ENCODE assay signal across 13 cellular contexts in the genomic region with DNA sequence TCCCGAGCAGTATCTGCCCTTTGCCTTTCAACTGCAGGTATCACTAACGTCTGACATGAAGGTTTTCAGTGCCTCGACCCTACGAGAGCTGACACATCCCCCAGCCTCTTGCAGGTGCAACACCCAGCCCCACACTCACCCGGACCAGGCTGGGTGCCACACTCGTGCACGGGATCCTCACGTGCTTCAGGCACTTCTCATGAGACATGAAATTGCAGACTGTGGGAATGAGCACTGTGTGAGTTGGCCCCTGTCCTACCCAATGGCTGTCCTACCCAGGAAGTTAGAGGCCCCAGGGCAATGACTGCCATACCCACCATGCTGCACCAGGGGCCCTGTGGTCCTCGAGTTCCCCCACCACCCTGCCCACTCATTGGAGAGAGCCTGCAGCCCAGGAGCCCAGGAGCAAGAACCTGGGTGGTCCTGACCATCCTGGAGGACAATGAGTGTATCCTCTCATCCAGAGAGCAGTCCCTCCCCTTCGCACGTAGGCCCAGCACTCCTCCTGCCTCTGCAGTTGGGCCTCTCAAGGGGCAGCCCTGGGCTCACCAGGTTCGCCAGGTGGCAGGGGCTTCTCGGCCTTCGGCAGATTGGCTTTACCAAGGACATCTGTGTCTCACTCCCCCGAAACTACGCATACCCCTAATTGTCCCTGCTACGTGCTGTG. TPM values are rescaled to one million over a fixed set of nuclear protein-coding genes. Genes with fewer than 3 reads are reported as not detected.
DNase-seq lines count a peak whose midpoint lies in the region; ATAC-seq and TF ChIP-seq lines count a peak whose summit lies in the region.
"Had no signal": no experiment of that assay in that cellular context is flagged by ENCODE, and none has a peak within 500 bp of the region (broad histone marks: within the 10 kb centered on the region; RNA-seq: fewer than 3 reads in every experiment).

No MANE protein-coding gene starts in this region.

- intact Hi-C loops in mucosa of descending colon (cut with DNase I, micrococcal nuclease) = no loop called here

- H3K9me3 ChIP-seq in mucosa of descending colon = no peaks in the 10 kb centered on the region

- no peaks in the 10 kb centered on the region for H3K27me3 Mint-ChIP-seq in stimulated activated naive CD8-positive, alpha-beta T cell treated with anti-CD3 and anti-CD28 coated beads, Interleukin-15, Interleukin-2, amounts not matched to agents 100 ng/mL and 50 ng/mL, for 24 hours
- H3K27me3 Mint-ChIP-seq in activated naive CD8-positive, alpha-beta T cell treated with anti-CD3 and anti-CD28 coated beads, Interleukin-2, amount 10 ng/mL, durations not matched to agents 7 days and 5 days = no peaks in the 10 kb centered on the region
- H3K27me3 Mint-ChIP-seq in type B pancreatic cell = no peaks in the 10 kb centered on the region

- TF ChIP-seq CTCF in mucosa of descending colon (IDR thresholded peaks at IDR 0.05) = no peak
- TF ChIP-seq CTCF in type B pancreatic cell (conservative IDR thresholded peaks at IDR 0.05) = no peak

- peak overlapping the region; percentile 28 for H3K4me3 Mint-ChIP-seq in stimulated activated naive CD8-positive, alpha-beta T cell treated with anti-CD3 and anti-CD28 coated beads, Interleukin-15, Interleukin-2, amounts not matched to agents 100 ng/mL and 50 ng/mL, for 24 hours
- H3K4me3 Mint-ChIP-seq in activated naive CD8-positive, alpha-beta T cell treated with anti-CD3 and anti-CD28 coated beads, Interleukin-2, amount 10 ng/mL, durations not matched to agents 7 days and 5 days = peak overlapping the region; percentile 22
- H3K4me3 Mint-ChIP-seq in type B pancreatic cell = peak overlapping the region; percentile 45

- no peaks in the 10 kb centered on the region for H3K36me3 ChIP-seq in mucosa of descending colon (ENCODE audit: low read depth)

- no peak overlapping the region for H3K27ac Mint-ChIP-seq in stimulated activated naive CD8-positive, alpha-beta T cell treated with anti-CD3 and anti-CD28 coated beads, Interleukin-15, Interleukin-2, amounts not matched to agents 100 ng/mL and 50 ng/mL, for 24 hours
- no peak overlapping the region for H3K27ac Mint-ChIP-seq in activated naive CD8-positive, alpha-beta T cell treated with anti-CD3 and anti-CD28 coated beads, Interleukin-2, amount 10 ng/mL, durations not matched to agents 7 days and 5 days
- H3K27ac Mint-ChIP-seq in type B pancreatic cell = no peak overlapping the region

- no peak for DNase-seq in stimulated activated naive CD8-positive, alpha-beta T cell treated with anti-CD3 and anti-CD28 coated beads, Interleukin-15, Interleukin-2, amounts not matched to agents 100 U/mL and 50 U/mL, for 24 hours
- no peak for DNase-seq in activated naive CD8-positive, alpha-beta T cell treated with anti-CD3 and anti-CD28 coated beads, Interleukin-2, amount 10 ng/mL, durations not matched to agents 7 days and 5 days
- DNase-seq in mucosa of descending colon = peak in 2 of 3 donors; percentile 49 to 56
- no peak for DNase-seq in type B pancreatic cell (ENCODE audit: extremely low spot score, unreplicated experiment)
- DNase-seq in NK-92 treated with Interleukin-12 subunit alpha and Interleukin-12 subunit beta, amount 100 ng/mL, for 24 hours (lab: John Stamatoyannopoulos, UW) = no peak
- DNase-seq in stimulated activated CD4-positive, alpha-beta T cell treated with anti-CD3 and anti-CD28 coated beads, Interleukin-4, amount 100 ng/mL, for 1 hour = no peak
- DNase-seq: activated effector memory CD4-positive, alpha-beta T cell treated with Interleukin-2 at 50 U/mL for 16 hours; effector memory CD4-positive, alpha-beta T cell; IMR-90; nucleus accumbens; stimulated activated naive CD4-positive, alpha-beta T cell treated with Interleukin-2 at 50 U/mL for 16 hours had no signal

- H3K4me1 Mint-ChIP-seq in stimulated activated naive CD8-positive, alpha-beta T cell treated with anti-CD3 and anti-CD28 coated beads, Interleukin-15, Interleukin-2, amounts not matched to agents 100 ng/mL and 50 ng/mL, for 24 hours (ENCODE audit: low read depth) = peaks cover 11% of the 10 kb centered on the region
- peaks cover 7% of the 10 kb centered on the region for H3K4me1 Mint-ChIP-seq in activated naive CD8-positive, alpha-beta T cell treated with anti-CD3 and anti-CD28 coated beads, Interleukin-2, amount 10 ng/mL, durations not matched to agents 7 days and 5 days
- no peaks in the 10 kb centered on the region for H3K4me1 Mint-ChIP-seq in type B pancreatic cell (ENCODE audit: unreplicated experiment)

- no peak for ATAC-seq in stimulated activated naive CD8-positive, alpha-beta T cell treated with anti-CD3 and anti-CD28 coated beads, Interleukin-15, Interleukin-2, amounts not matched to agents 100 U/mL and 50 U/mL, for 24 hours
- ATAC-seq in activated naive CD8-positive, alpha-beta T cell treated with anti-CD3 and anti-CD28 coated beads, Interleukin-2, amount 10 ng/mL, durations not matched to agents 7 days and 5 days (ENCODE audit: low read depth) = no peak
- peak; percentile 20 for ATAC-seq in mucosa of descending colon
- no peak for ATAC-seq in HG02798 (IDR thresholded peaks at IDR 0.05; ENCODE audit: poor library complexity, unreplicated experiment)

- H3K9me3 Mint-ChIP-seq in stimulated activated naive CD8-positive, alpha-beta T cell treated with anti-CD3 and anti-CD28 coated beads, Interleukin-15, Interleukin-2, amounts not matched to agents 100 ng/mL and 50 ng/mL, for 24 hours = no peaks in the 10 kb centered on the region
- H3K9me3 Mint-ChIP-seq in activated naive CD8-positive, alpha-beta T cell treated with anti-CD3 and anti-CD28 coated beads, Interleukin-2, amount 10 ng/mL, durations not matched to agents 7 days and 5 days = no peaks in the 10 kb centered on the region
- no peaks in the 10 kb centered on the region for H3K9me3 Mint-ChIP-seq in type B pancreatic cell

- peaks cover 31% of the 10 kb centered on the region for H3K4me1 ChIP-seq in mucosa of descending colon (ENCODE audit: low read depth)

- POLR2A ChIA-PET in activated naive CD8-positive, alpha-beta T cell treated with anti-CD3 and anti-CD28 coated beads, Interleukin-2, amount 10 ng/mL, durations not matched to agents 7 days and 5 days (lab: Charles Lee) = interaction anchor here (1.0 kb wide), 1 partner anchor 41 kb away, joined by 3 read pairs; no protein-coding TSS in a partner anchor

- H3K4me3 ChIP-seq in mucosa of descending colon = no peak overlapping the region

- H3K36me3 Mint-ChIP-seq in stimulated activated naive CD8-positive, alpha-beta T cell treated with anti-CD3 and anti-CD28 coated beads, Interleukin-15, Interleukin-2, amounts not matched to agents 100 ng/mL and 50 ng/mL, for 24 hours (ENCODE audit: low read depth) = no peaks in the 10 kb centered on the region
- H3K36me3 Mint-ChIP-seq in activated naive CD8-positive, alpha-beta T cell treated with anti-CD3 and anti-CD28 coated beads, Interleukin-2, amount 10 ng/mL, durations not matched to agents 7 days and 5 days = peaks cover under 1% of the 10 kb centered on the region
- H3K36me3 Mint-ChIP-seq in type B pancreatic cell = no peaks in the 10 kb centered on the region

RNA-seq across cellular contexts. Expression of a gene that starts 2.4 kb away (rescaled TPM):
- 10 to 100 TPM; 31.3 to 32.4 TPM for total RNA-seq in activated naive CD8-positive, alpha-beta T cell treated with anti-CD3 and anti-CD28 coated beads, Interleukin-2, amount 10 ng/mL, durations not matched to agents 7 days and 5 days
- total RNA-seq in mucosa of descending colon (10 to 100 TPM; 31.8 to 56.1 (median 41.7) TPM), type B pancreatic cell (ENCODE audit: low replicate concordance) (17.0 and 21.2 TPM in 2 replicates)

RNA-seq across cellular contexts. Expression of a gene that starts 15.9 kb away (rescaled TPM):
- 10 to 100 TPM; 37.5 to 38.7 TPM for total RNA-seq in activated naive CD8-positive, alpha-beta T cell treated with anti-CD3 and anti-CD28 coated beads, Interleukin-2, amount 10 ng/mL, durations not matched to agents 7 days and 5 days
- total RNA-seq in mucosa of descending colon (10 to 100 TPM; 29.7 to 45.7 (median 33.4) TPM), type B pancreatic cell (ENCODE audit: low replicate concordance) (20.7 and 37.2 TPM in 2 replicates)

RNA-seq across cellular contexts. Expression of a gene that starts 22.2 kb away (rescaled TPM):
- total RNA-seq in activated naive CD8-positive, alpha-beta T cell treated with anti-CD3 and anti-CD28 coated beads, Interleukin-2, amount 10 ng/mL, durations not matched to agents 7 days and 5 days = under 1 TPM; 0.25 to 0.65 TPM
- total RNA-seq in mucosa of descending colon = 1 to 10 TPM in 2 of 3 donors, under 1 TPM in 1; 0.85 to 2.8 (median 1.9) TPM
- 2.8 and 3.8 TPM in 2 replicates for total RNA-seq in type B pancreatic cell (ENCODE audit: low replicate concordance)
- total RNA-seq: IMR-90 had no signal

RNA-seq across cellular contexts. Expression of a gene that starts 38.7 kb away (rescaled TPM):
- 10 to 100 TPM; 38.2 to 39.8 TPM for total RNA-seq in activated naive CD8-positive, alpha-beta T cell treated with anti-CD3 and anti-CD28 coated beads, Interleukin-2, amount 10 ng/mL, durations not matched to agents 7 days and 5 days
- total RNA-seq in mucosa of descending colon = 10 to 100 TPM; 30.1 to 39.0 (median 37.5) TPM
- total RNA-seq in type B pancreatic cell (ENCODE audit: low replicate concordance) = 21.4 and 33.6 TPM in 2 replicates

RNA-seq across cellular contexts. Expression of a gene that starts 38.9 kb away (rescaled TPM):
- 100 to 1,000 TPM; 169 to 182 TPM for total RNA-seq in activated naive CD8-positive, alpha-beta T cell treated with anti-CD3 and anti-CD28 coated beads, Interleukin-2, amount 10 ng/mL, durations not matched to agents 7 days and 5 days
- 100 to 1,000 TPM; 155 to 259 (median 244) TPM for total RNA-seq in mucosa of descending colon
- total RNA-seq in type B pancreatic cell (ENCODE audit: low replicate concordance) = 97.1 and 115 TPM in 2 replicates

Comparison
In these comparisons a context has a peak if more than half of its experiments do, and no peak if none do; other contexts are left out.
1. DNase-seq: peak in mucosa of descending colon (2 of 3); none in stimulated activated naive CD8-positive, alpha-beta T cell treated with anti-CD3 and anti-CD28 coated beads, Interleukin-15, Interleukin-2, amounts not matched to agents 100 U/mL and 50 U/mL, for 24 hours (single experiment), activated naive CD8-positive, alpha-beta T cell treated with anti-CD3 and anti-CD28 coated beads, Interleukin-2, amount 10 ng/mL, durations not matched to agents 7 days and 5 days (single experiment), type B pancreatic cell (single experiment), NK-92 treated with Interleukin-12 subunit alpha and Interleukin-12 subunit beta, amount 100 ng/mL, for 24 hours (single experiment) and stimulated activated CD4-positive, alpha-beta T cell treated with anti-CD3 and anti-CD28 coated beads, Interleukin-4, amount 100 ng/mL, for 1 hour (single experiment).
2. Peak in every context shown above with its lines, with median percentiles within 50 percentile points of each other: H3K4me3 Mint-ChIP-seq.